ENCODE assay signal across 17 cellular contexts in genomic region chr6:149683256-149683860, GRCh38. TPM values are rescaled to one million over a fixed set of nuclear protein-coding genes. Genes with fewer than 3 reads are reported as not detected.
DNase-seq lines count a peak whose midpoint lies in the region; FAIRE-seq lines count a peak whose summit lies in the region.
"Had no signal": no experiment of that assay in that cellular context is flagged by ENCODE, and none has a peak within 500 bp of the region (broad histone marks: within the 10 kb centered on the region; RNA-seq: fewer than 3 reads in every experiment).

No MANE protein-coding gene starts in this region.

- peak; percentile 97 for DNase-seq in DMS 273 (lab: John Stamatoyannopoulos, UW; ENCODE audit: unreplicated experiment)
- DNase-seq in NCI-H2171 treated with DMSO at 0.1 percent for 48 hours (lab: John Stamatoyannopoulos, UW): peak; percentile 91
- DNase-seq in myocyte (ENCODE audit: low read depth): peak; percentile 81
- no peak for DNase-seq in HuH-7 (ENCODE audit: low spot score)
- DNase-seq in GM19239 (ENCODE audit: insufficient read length, low spot score): no peak
- no peak for DNase-seq in DMS79 (lab: John Stamatoyannopoulos, UW)
- no peak for DNase-seq in C1 segment of cervical spinal cord (lab: John Stamatoyannopoulos, UW)
- DNase-seq: activated CD8-positive, alpha-beta memory T cell treated with anti-CD3 and anti-CD28 coated beads, Interleukin-2, amount 50 U/mL, for 4 hours; activated naive CD4-positive, alpha-beta T cell; erythroblast; immature natural killer cell; Kasumi-1; NCI-H1105 treated with DMSO at 0.1 percent for 48 hours; NCI-H2227 treated with DMSO at 0.1 percent for 48 hours; occipital lobe; SHP77 treated with DMSO at 0.1 percent for 48 hours had no signal

- FAIRE-seq in GM19239 (lab: Jason Lieb, UNC): no peak

- no peaks in the 10 kb centered on the region for H3K27me3 ChIP-seq in endocrine pancreas (ENCODE audit: control insufficient read depth, insufficient read depth, low read length)

- peak overlapping the region; percentile 8 for H3K4me3 ChIP-seq in endocrine pancreas (ENCODE audit: control insufficient read depth, insufficient read depth, low read length)

- no peak overlapping the region for H3K9ac ChIP-seq in endocrine pancreas (ENCODE audit: control insufficient read depth, insufficient read depth, low read length)

- H3K4me1 ChIP-seq in endocrine pancreas (ENCODE audit: control insufficient read depth, insufficient read depth, low read length): peaks cover 5% of the 10 kb centered on the region

- no peaks in the 10 kb centered on the region for H3K9me3 ChIP-seq in endocrine pancreas (ENCODE audit: control insufficient read depth, low read length)

- H3K36me3 ChIP-seq in endocrine pancreas (ENCODE audit: control insufficient read depth, insufficient read depth, low read length): no peaks in the 10 kb centered on the region

RNA-seq across cellular contexts. Expression of gene LATS1, which starts 34.5 kb away (rescaled TPM):
- total RNA-seq in myocyte: 13.5 and 13.8 TPM in 2 replicates
- 6.1 TPM for polyA plus RNA-seq in myocyte (2012)

RNA-seq across cellular contexts. Expression of gene KATNA1, which starts 34.8 kb away (rescaled TPM):
- 17.3 and 17.9 TPM in 2 replicates for total RNA-seq in myocyte
- polyA plus RNA-seq in myocyte (2012): 13.1 TPM

Comparison
In these comparisons a context has a peak if more than half of its experiments do, and no peak if none do; other contexts are left out.
1. DNase-seq: peak in DMS 273 (single experiment), NCI-H2171 treated with DMSO at 0.1 percent for 48 hours (single experiment) and myocyte (single experiment); none in HuH-7 (single experiment), GM19239 (single experiment), DMS79 (single experiment) and C1 segment of cervical spinal cord (0 of 14).